Comparison of ENCODE assay signal across 16 cellular contexts in genomic region chr2:181474227-181474626, GRCh38. TPM values are rescaled to one million over a fixed set of nuclear protein-coding genes. Genes with fewer than 3 reads are reported as not detected.
DNase-seq lines count a peak whose midpoint lies in the region; ATAC-seq, FAIRE-seq and TF ChIP-seq lines count a peak whose summit lies in the region.
"Had no signal": no experiment of that assay in that cellular context is flagged by ENCODE, and none has a peak within 500 bp of the region (broad histone marks: within the 10 kb centered on the region; RNA-seq: fewer than 3 reads in every experiment).

No MANE protein-coding gene starts in this region.

- no peaks in the 10 kb centered on the region for H3K9me3 ChIP-seq in CD4-positive, alpha-beta T cell (ENCODE audit: control insufficient read depth, low read length)
- H3K9me3 ChIP-seq in mesenchymal stem cell (ENCODE audit: control insufficient read depth, low read length) (no peaks in the 10 kb centered on the region), pancreas (no peaks in the 10 kb centered on the region)
- H3K9me3 ChIP-seq: SJCRH30 had no signal

- peaks cover 3% of the 10 kb centered on the region for H3K79me1 ChIP-seq in mesenchymal stem cell (replicated peaks; ENCODE audit: low read length, poor library complexity, severe bottlenecking)

- FAIRE-seq in GM19239 (lab: Jason Lieb, UNC) (peak; percentile 33), pancreas (lab: Jason Lieb, UNC) (no peak)
- FAIRE-seq: H1, HepG2 had no signal

- no peak overlapping the region for H2AFZ ChIP-seq in mesenchymal stem cell (ENCODE audit: low read depth, low read length)

- peaks cover 2% of the 10 kb centered on the region for H3K4me1 ChIP-seq in mesenchymal stem cell (ENCODE audit: control insufficient read depth, insufficient read depth, low read depth, low read length)
- H3K4me1 ChIP-seq in pancreas, result no peaks in the 10 kb centered on the region

- no peak for DNase-seq in CD4-positive, alpha-beta T cell
- DNase-seq in GM19239 (ENCODE audit: insufficient read length, low spot score), result no peak
- no peak for DNase-seq in activated B cell treated with CpG ODN at 0.5 μM for 24 hours
- peak; percentile 69 for DNase-seq in mesenchymal stem cell
- DNase-seq in pancreas, result no peak
- no peak for DNase-seq in nucleus accumbens (lab: John Stamatoyannopoulos, UW)
- no peak for DNase-seq in stimulated activated CD4-positive, alpha-beta T cell treated with anti-CD3 and anti-CD28 coated beads, Interleukin-4, amount 100 ng/mL, for 4 hours
- DNase-seq: AML-193; CD4-positive, CD25-positive, alpha-beta regulatory T cell; Karpas-422; NCI-H1930; NCI-H510A; RPMI8226; SJCRH30 had no signal

- no peak overlapping the region for H2BK120ac ChIP-seq in mesenchymal stem cell (ENCODE audit: low read depth, low read length)

- no peak overlapping the region for H3K14ac ChIP-seq in mesenchymal stem cell (ENCODE audit: low read length in 2 of 2)

- peak overlapping the region; percentile 87 for H3K27ac Mint-ChIP-seq in CD4-positive, alpha-beta T cell
- H3K27ac Mint-ChIP-seq in activated B cell treated with CpG ODN at 0.5 μM for 24 hours, result peak overlapping the region; percentile 62

- H3K36me3 ChIP-seq in mesenchymal stem cell (ENCODE audit: control insufficient read depth in 1 of 2, insufficient read depth in 2 of 2, low read depth in 1 of 2, low read length in 2 of 2), result peaks cover 0 to 18% of the 10 kb centered on the region in 2 experiments
- H3K36me3 ChIP-seq in pancreas, result no peaks in the 10 kb centered on the region

- CTCF ChIA-PET in CD4-positive, alpha-beta T cell (lab: Charles Lee), result interaction anchor here (0.9 to 2.0 kb wide), 2 partner anchors 8 to 17 kb away, joined by 5 read pairs; partner anchors contain the start of gene ITGA4
- CTCF ChIA-PET in activated B cell treated with CpG ODN at 0.5 μM for 24 hours (lab: Charles Lee), result interaction anchor here (0.8 to 1.1 kb wide), 2 partner anchors 18 to 170 kb away, joined by 3 read pairs; no protein-coding TSS in a partner anchor

- peaks cover 92% of the 10 kb centered on the region for H3K36me3 Mint-ChIP-seq in CD4-positive, alpha-beta T cell (ENCODE audit: low read depth)
- peaks cover 76% of the 10 kb centered on the region for H3K36me3 Mint-ChIP-seq in activated B cell treated with CpG ODN at 0.5 μM for 24 hours (ENCODE audit: low read depth)

- H3K9me3 Mint-ChIP-seq in CD4-positive, alpha-beta T cell, result no peaks in the 10 kb centered on the region
- no peaks in the 10 kb centered on the region for H3K9me3 Mint-ChIP-seq in activated B cell treated with CpG ODN at 0.5 μM for 24 hours
- H3K9me3 Mint-ChIP-seq: CD4-positive, CD25-positive, alpha-beta regulatory T cell had no signal

- TF ChIP-seq CTCF in CD4-positive, alpha-beta T cell (IDR thresholded peaks at IDR 0.05), result no peak
- no peak for TF ChIP-seq CTCF in activated B cell treated with CpG ODN at 0.5 μM for 24 hours (IDR thresholded peaks at IDR 0.05)
- no peak for TF ChIP-seq CTCF in pancreas (IDR thresholded peaks at IDR 0.05)

- WGBS in mesenchymal stem cell, result no CpG with 5 or more reads among the region's 2 CpGs
- whole genome bisulfite sequencing in pancreas, 2 donors, result 41 to 50% methylated on average over 2 of the region's 2 CpGs

- no peak overlapping the region for H3K23ac ChIP-seq in mesenchymal stem cell (ENCODE audit: low read length in 2 of 2)

- no peak overlapping the region for H3K4me3 Mint-ChIP-seq in CD4-positive, alpha-beta T cell
- no peak overlapping the region for H3K4me3 Mint-ChIP-seq in activated B cell treated with CpG ODN at 0.5 μM for 24 hours
- H3K4me3 Mint-ChIP-seq: CD4-positive, CD25-positive, alpha-beta regulatory T cell had no signal

- no peak overlapping the region for H2BK5ac ChIP-seq in mesenchymal stem cell (ENCODE audit: low read depth, low read length, poor library complexity, severe bottlenecking)

- no peak overlapping the region for H2AK5ac ChIP-seq in mesenchymal stem cell (ENCODE audit: low read length, severe bottlenecking)

- no peak overlapping the region for H4K8ac ChIP-seq in mesenchymal stem cell (ENCODE audit: low read length)

- no peak overlapping the region for H3K18ac ChIP-seq in mesenchymal stem cell (ENCODE audit: low read depth in 1 of 2, low read length in 2 of 2)

- H3K4me3 ChIP-seq in mesenchymal stem cell (ENCODE audit: insufficient read depth in 1 of 2, low read depth in 1 of 2, low read length in 2 of 2), result no peak overlapping the region
- no peak overlapping the region for H3K4me3 ChIP-seq in pancreas
- H3K4me3 ChIP-seq: SJCRH30 had no signal

- no peak overlapping the region for H3K27ac ChIP-seq in CD4-positive, alpha-beta T cell (ENCODE audit: low read depth, low read length)
- H3K27ac ChIP-seq in mesenchymal stem cell (ENCODE audit: low read length, poor library complexity, severe bottlenecking), result no peak overlapping the region
- H3K27ac ChIP-seq in pancreas, result no peak overlapping the region
- H3K27ac ChIP-seq: SJCRH30 had no signal

- H3K27me3 ChIP-seq in CD4-positive, alpha-beta T cell (ENCODE audit: control insufficient read depth, insufficient read depth, low read length), result no peaks in the 10 kb centered on the region
- H3K27me3 ChIP-seq in mesenchymal stem cell (ENCODE audit: control insufficient read depth in 1 of 2, insufficient read depth in 1 of 2, low read length in 2 of 2), result no peaks in the 10 kb centered on the region
- no peaks in the 10 kb centered on the region for H3K27me3 ChIP-seq in pancreas
- H3K27me3 ChIP-seq: SJCRH30 had no signal

- intact Hi-C loops in CD4-positive, alpha-beta T cell (cut with DNase I, micrococcal nuclease), result no loop called here
- intact Hi-C loops in activated B cell treated with CpG ODN at 0.5 μM for 24 hours (cut with micrococcal nuclease) (loop anchor here (5.0 kb wide), 1 partner anchor 33 kb away; no protein-coding TSS in a partner anchor), pancreas (cut with DNase I) (loop anchor here in 1 of 3 donors (10.0 kb wide), 1 partner anchor 1349 kb away; no protein-coding TSS in a partner anchor)

- H3K27me3 Mint-ChIP-seq in CD4-positive, alpha-beta T cell, result no peaks in the 10 kb centered on the region
- no peaks in the 10 kb centered on the region for H3K27me3 Mint-ChIP-seq in activated B cell treated with CpG ODN at 0.5 μM for 24 hours
- H3K27me3 Mint-ChIP-seq: CD4-positive, CD25-positive, alpha-beta regulatory T cell had no signal

- no peak overlapping the region for H2BK15ac ChIP-seq in mesenchymal stem cell (ENCODE audit: low read depth, poor library complexity, severe bottlenecking)

- no peak for ATAC-seq in CD4-positive, alpha-beta T cell (ENCODE audit: poor library complexity)
- ATAC-seq in activated B cell treated with CpG ODN at 0.5 μM for 24 hours (ENCODE audit: low read depth) (no peak), pancreas (no peak)
- ATAC-seq: HepG2 had no signal

- no peak overlapping the region for H2BK12ac ChIP-seq in mesenchymal stem cell (ENCODE audit: low read length in 2 of 2)

- no peak overlapping the region for H3K4me2 ChIP-seq in mesenchymal stem cell (ENCODE audit: low read length, poor library complexity, severe bottlenecking)

- peaks cover 60% of the 10 kb centered on the region for H3K4me1 Mint-ChIP-seq in CD4-positive, alpha-beta T cell (ENCODE audit: low read depth)
- peaks cover 45% of the 10 kb centered on the region for H3K4me1 Mint-ChIP-seq in activated B cell treated with CpG ODN at 0.5 μM for 24 hours

- no peak overlapping the region for H3K4ac ChIP-seq in mesenchymal stem cell (ENCODE audit: low read depth in 1 of 2, low read length in 2 of 2)

- no peak overlapping the region for H3K9ac ChIP-seq in mesenchymal stem cell (ENCODE audit: low read length)

- no peak overlapping the region for H4K91ac ChIP-seq in mesenchymal stem cell (ENCODE audit: low read length)

- POLR2A ChIA-PET in CD4-positive, alpha-beta T cell (lab: Charles Lee), result no interaction called here
- POLR2A ChIA-PET in activated B cell treated with CpG ODN at 0.5 μM for 24 hours (lab: Charles Lee), result interaction anchor here (0.6 kb wide), 1 partner anchor 207 kb away, joined by 3 read pairs; no protein-coding TSS in a partner anchor

RNA-seq across cellular contexts. Expression of gene ITGA4, which starts 17.0 kb away (rescaled TPM):
- 10 to 100 TPM; 79.4 to 79.5 TPM for total RNA-seq in CD4-positive, alpha-beta T cell
- 89.2 and 104 TPM in 2 replicates for total RNA-seq in activated B cell treated with CpG ODN at 0.5 μM for 24 hours
- 32.7 TPM for polyA plus RNA-seq in mesenchymal stem cell (2013, experiment 1 of 2)
- polyA plus RNA-seq in mesenchymal stem cell (2013, experiment 2 of 2), result 29.4 TPM
- 1 to 10 TPM in 3 of 6 donors, under 1 TPM in 3; 0.60 to 5.8 (median 1.5) TPM for total RNA-seq in pancreas
- under 1 TPM; 0.15 to 0.28 TPM for polyA plus RNA-seq in pancreas
- total RNA-seq: HepG2 had no signal
- polyA plus RNA-seq: HepG2 had no signal

Comparison
In these comparisons a context has a peak if more than half of its experiments do, and no peak if none do; other contexts are left out.
1. RNA of gene ITGA4, which starts 17.0 kb away (total RNA-seq): 89.2 to 104 TPM in activated B cell treated with CpG ODN at 0.5 μM for 24 hours and 79.4 to 79.5 TPM in CD4-positive, alpha-beta T cell; 0.60 to 5.8 TPM in pancreas; every median in the first group is over 10 times any median in the second.